Comparison of ENCODE assay signal across 8 cellular contexts in genomic region chr11:93662177-93662575, GRCh38. TPM values are rescaled to one million over a fixed set of nuclear protein-coding genes. Genes with fewer than 3 reads are reported as not detected.
DNase-seq lines count a peak whose midpoint lies in the region; ATAC-seq and TF ChIP-seq lines count a peak whose summit lies in the region.

No MANE protein-coding gene starts in this region.

- peak; percentile 1 for DNase-seq in SK-MEL-5 (ENCODE audit: low read depth, low spot score)
- no peak for DNase-seq in foreskin fibroblast
- no peak for DNase-seq in stimulated activated effector memory CD8-positive, alpha-beta T cell treated with anti-CD3 and anti-CD28 coated beads, Interleukin-12 subunit alpha, Interleukin-12 subunit beta, amount 100 ng/mL, for 72 hours (ENCODE audit: low spot score in 2 of 2)
- no peak for DNase-seq in stimulated activated CD4-positive, alpha-beta T cell treated with anti-CD3 and anti-CD28 coated beads, Interleukin-2, amount 100 ng/mL, for 48 hours
- no peak for DNase-seq in sciatic nerve (ENCODE audit: low spot score)
- no peak for DNase-seq in NCI-H1436 treated with DMSO at 0.1 percent for 48 hours (lab: John Stamatoyannopoulos, UW)

- peaks cover 51% of the 10 kb centered on the region for H3K36me3 Mint-ChIP-seq in stimulated activated effector memory CD8-positive, alpha-beta T cell treated with anti-CD3 and anti-CD28 coated beads, Interleukin-12 subunit alpha, Interleukin-12 subunit beta, amount 100 ng/mL, for 72 hours

- no peak for TF ChIP-seq CTCF in foreskin fibroblast (IDR thresholded peaks at IDR 0.05; ENCODE audit: low read depth, low read length)

- peak overlapping the region; percentile 80 for H3K4me3 Mint-ChIP-seq in stimulated activated effector memory CD8-positive, alpha-beta T cell treated with anti-CD3 and anti-CD28 coated beads, Interleukin-12 subunit alpha, Interleukin-12 subunit beta, amount 100 ng/mL, for 72 hours

- intact Hi-C loops in sciatic nerve (cut with DNase I), result no loop called here

- ATAC-seq in GM18519 (IDR thresholded peaks at IDR 0.05; ENCODE audit: low FRiP score, unreplicated experiment) (peak; percentile 4), HG02588 (IDR thresholded peaks at IDR 0.05; ENCODE audit: unreplicated experiment) (peak; percentile 8), sciatic nerve (no peak)
- ATAC-seq in stimulated activated effector memory CD8-positive, alpha-beta T cell treated with anti-CD3 and anti-CD28 coated beads, Interleukin-12 subunit alpha, Interleukin-12 subunit beta, amount 100 ng/mL, for 72 hours, result no peak

- peaks cover 28% of the 10 kb centered on the region for H3K4me1 Mint-ChIP-seq in stimulated activated effector memory CD8-positive, alpha-beta T cell treated with anti-CD3 and anti-CD28 coated beads, Interleukin-12 subunit alpha, Interleukin-12 subunit beta, amount 100 ng/mL, for 72 hours

- H3K9me3 Mint-ChIP-seq in stimulated activated effector memory CD8-positive, alpha-beta T cell treated with anti-CD3 and anti-CD28 coated beads, Interleukin-12 subunit alpha, Interleukin-12 subunit beta, amount 100 ng/mL, for 72 hours, result no peaks in the 10 kb centered on the region

- H3K27ac Mint-ChIP-seq in stimulated activated effector memory CD8-positive, alpha-beta T cell treated with anti-CD3 and anti-CD28 coated beads, Interleukin-12 subunit alpha, Interleukin-12 subunit beta, amount 100 ng/mL, for 72 hours, result peak overlapping the region; percentile 91

- in situ Hi-C loops in SK-MEL-5 (cut with HindIII; ENCODE audit: low pct_unique_long_range_greater_than_20kb, low sequenced_read_pairs), result no loop called here

- peak overlapping the region; percentile 60 to 95 for H3K4me3 ChIP-seq in foreskin fibroblast (ENCODE audit: low read depth in 1 of 2, low read length in 2 of 2)

RNA-seq across cellular contexts. Expression of gene CEP295, which starts 0.7 kb away (rescaled TPM):
- total RNA-seq in SK-MEL-5 (2014; rRNA removed; shearing (Covaris generic)), result 12.9 and 15.4 TPM in 2 replicates
- polyA plus RNA-seq in SK-MEL-5 (2015; cell fraction: cytosol; rRNA removed), result 4.5 and 8.6 TPM in 2 replicates
- polyA plus RNA-seq in SK-MEL-5 (2015; cell fraction: nucleus; rRNA removed), result 29.7 and 36.0 TPM in 2 replicates
- total RNA-seq in sciatic nerve, result 11.2 TPM

Comparison
In these comparisons a context has a peak if more than half of its experiments do, and no peak if none do; other contexts are left out.
1. ATAC-seq: peak in GM18519 (single experiment) and HG02588 (single experiment); none in stimulated activated effector memory CD8-positive, alpha-beta T cell treated with anti-CD3 and anti-CD28 coated beads, Interleukin-12 subunit alpha, Interleukin-12 subunit beta, amount 100 ng/mL, for 72 hours (single experiment) and sciatic nerve (single experiment).